In the genomic region with DNA sequence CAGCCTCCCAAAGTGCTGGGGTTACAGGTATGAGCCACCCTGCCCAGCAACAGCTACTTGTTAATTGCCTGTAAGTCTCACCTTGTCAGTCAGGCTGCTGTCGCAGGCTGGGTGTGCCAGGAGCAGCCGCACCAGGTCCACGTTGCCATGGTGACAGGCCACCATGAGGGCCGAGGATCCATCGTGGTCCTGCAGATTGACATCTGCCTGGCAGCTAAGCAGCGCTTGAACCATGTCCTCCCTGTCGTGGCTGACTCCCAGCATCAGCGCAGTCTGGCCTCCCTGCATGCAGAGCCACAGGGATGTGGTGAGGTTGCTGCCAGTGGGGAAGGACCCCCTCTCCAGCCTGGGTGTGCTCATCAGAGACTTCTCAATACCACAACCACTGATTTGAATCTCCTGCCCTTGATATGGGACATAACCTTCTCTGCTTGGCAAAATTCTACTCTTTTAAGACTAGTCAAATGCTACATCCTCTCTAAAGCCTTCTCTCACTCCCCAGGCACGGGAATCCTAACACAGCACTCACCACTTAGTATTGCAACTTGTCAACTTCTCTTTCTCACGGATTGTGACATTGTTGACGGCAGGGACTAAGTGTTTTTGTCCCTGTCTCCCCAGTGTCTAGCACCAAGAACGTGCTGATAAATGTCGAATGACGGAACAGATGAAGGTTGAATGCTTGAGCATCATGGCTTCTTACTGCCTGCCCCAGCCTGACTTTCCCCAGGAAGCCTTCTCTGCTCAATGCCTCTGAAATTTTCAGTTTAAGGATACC, we compare ENCODE assay signal across 22 cellular contexts. TPM values are rescaled to one million over a fixed set of nuclear protein-coding genes. Genes with fewer than 3 reads are reported as not detected.
DNase-seq lines count a peak whose midpoint lies in the region; ATAC-seq and TF ChIP-seq lines count a peak whose summit lies in the region.
"Had no signal": no experiment of that assay in that cellular context is flagged by ENCODE, and none has a peak within 500 bp of the region (broad histone marks: within the 10 kb centered on the region; RNA-seq: fewer than 3 reads in every experiment).

No MANE protein-coding gene starts in this region.

- DNase-seq in cardiac muscle cell (ENCODE audit: low read depth in 1 of 2, low spot score in 1 of 2), result peak in 1 of 2 donors; percentile 63
- no peak for DNase-seq in left ventricle myocardium inferior
- DNase-seq in NCI-H2171 (lab: John Stamatoyannopoulos, UW), result peak; percentile 15
- peak; percentile 87 for DNase-seq in endodermal cell
- no peak for DNase-seq in stimulated activated naive CD8-positive, alpha-beta T cell treated with anti-CD3 and anti-CD28 coated beads, Interleukin-15, Interleukin-2, amounts not matched to agents 100 U/mL and 50 U/mL, for 24 hours
- no peak for DNase-seq in GM13977 (ENCODE audit: low spot score)
- DNase-seq in NCI-H2107 treated with DMSO at 0.1 percent for 48 hours (lab: John Stamatoyannopoulos, UW; ENCODE audit: unreplicated experiment), result no peak
- DNase-seq: activated CD4-positive, alpha-beta T cell treated with anti-CD3 and anti-CD28 coated beads, Interleukin-2, amount 50 U/mL, for 48 hours; activated gamma-delta T cell treated with Interleukin-2 at 50 U/mL for 16 hours; amniotic stem cell; CD8-positive, alpha-beta memory T cell; foreskin keratinocyte; GM23248; KG1; NCI-H2081 treated with DMSO at 0.1 percent for 48 hours; ovary; right cardiac atrium; upper lobe of right lung; WERI-Rb-1 had no signal

- no peaks in the 10 kb centered on the region for H3K36me3 ChIP-seq in cardiac muscle cell
- no peaks in the 10 kb centered on the region for H3K36me3 ChIP-seq in left ventricle myocardium inferior
- no peaks in the 10 kb centered on the region for H3K36me3 ChIP-seq in endodermal cell (ENCODE audit: control insufficient read depth, insufficient read depth, low read length)
- H3K36me3 ChIP-seq: ovary, upper lobe of right lung, WERI-Rb-1 had no signal

- H3K4me1 Mint-ChIP-seq in endodermal cell, result peaks cover 16% of the 10 kb centered on the region
- H3K4me1 Mint-ChIP-seq: CD8-positive, alpha-beta memory T cell had no signal

- in situ Hi-C loops in GM13977 (cut with MboI; ENCODE audit: low pct_unique_long_range_greater_than_20kb, low sequenced_read_pairs, unreplicated experiment), result no loop called here

- WGBS in endodermal cell (ENCODE audit: insufficient coverage in 1 of 2, insufficient read length in 1 of 2), 2 experiments, result 64 to 77% methylated on average over 12 to 14 of the region's 14 CpGs

- H3K27ac Mint-ChIP-seq in endodermal cell, result no peak overlapping the region
- H3K27ac Mint-ChIP-seq: CD8-positive, alpha-beta memory T cell; T-helper 2 cell treated with Interferon-gamma antibody and Interleukin-4, amounts not matched to agents 5 μg/mL and 100 μg/mL, for 36 hours had no signal

- intact Hi-C loops in left ventricle myocardium inferior (cut with micrococcal nuclease), result no loop called here

- H3K27me3 Mint-ChIP-seq in endodermal cell (ENCODE audit: insufficient read depth), result no peaks in the 10 kb centered on the region

- ATAC-seq in stimulated activated naive CD8-positive, alpha-beta T cell treated with anti-CD3 and anti-CD28 coated beads, Interleukin-15, Interleukin-2, amounts not matched to agents 100 U/mL and 50 U/mL, for 24 hours, result no peak
- ATAC-seq: foreskin keratinocyte, upper lobe of right lung had no signal

- H3K27me3 ChIP-seq in cardiac muscle cell, result no peaks in the 10 kb centered on the region
- H3K27me3 ChIP-seq in left ventricle myocardium inferior (ENCODE audit: low read depth), result peaks cover 20% of the 10 kb centered on the region
- H3K27me3 ChIP-seq in endodermal cell (ENCODE audit: control insufficient read depth, insufficient read depth, low read length, poor library complexity, severe bottlenecking), result no peaks in the 10 kb centered on the region
- H3K27me3 ChIP-seq: foreskin keratinocyte, hepatocyte, ovary, upper lobe of right lung had no signal

- no peaks in the 10 kb centered on the region for H3K36me3 Mint-ChIP-seq in endodermal cell (ENCODE audit: low read depth)
- H3K36me3 Mint-ChIP-seq: CD8-positive, alpha-beta memory T cell had no signal

- peak overlapping the region; percentile 5 for H3K27ac ChIP-seq in cardiac muscle cell
- H3K27ac ChIP-seq in left ventricle myocardium inferior (replicated peaks), result no peak overlapping the region
- H3K27ac ChIP-seq in endodermal cell (ENCODE audit: low read depth, low read length), result no peak overlapping the region
- H3K27ac ChIP-seq: foreskin keratinocyte, GM23248, hepatocyte, ovary, SK-N-MC, upper lobe of right lung, WERI-Rb-1 had no signal

- peaks cover 16% of the 10 kb centered on the region for H3K9me3 Mint-ChIP-seq in endodermal cell
- H3K9me3 Mint-ChIP-seq: CD8-positive, alpha-beta memory T cell; T-helper 2 cell treated with Interferon-gamma antibody and Interleukin-4, amounts not matched to agents 5 μg/mL and 100 μg/mL, for 36 hours had no signal

- H3K4me3 ChIP-seq in cardiac muscle cell, result no peak overlapping the region
- no peak overlapping the region for H3K4me3 ChIP-seq in left ventricle myocardium inferior
- H3K4me3 ChIP-seq in endodermal cell (ENCODE audit: low read length), result no peak overlapping the region
- H3K4me3 ChIP-seq: GM23248, hepatocyte, ovary, SK-N-MC, upper lobe of right lung had no signal

- TF ChIP-seq CTCF in cardiac muscle cell (IDR thresholded peaks at IDR 0.05; ENCODE audit: low read depth, low read length) (no peak), left ventricle myocardium inferior (IDR thresholded peaks at IDR 0.05; ENCODE audit: borderline replicate concordance) (no peak), endodermal cell (conservative IDR thresholded peaks at IDR 0.05) (no peak), GM13977 (IDR thresholded peaks at IDR 0.05; ENCODE audit: extremely low read depth, insufficient read depth, missing control alignments) (no peak)

- H3K4me1 ChIP-seq in cardiac muscle cell (ENCODE audit: low read depth), result peaks cover 8% of the 10 kb centered on the region
- H3K4me1 ChIP-seq in left ventricle myocardium inferior, result no peaks in the 10 kb centered on the region
- H3K4me1 ChIP-seq in endodermal cell (ENCODE audit: control insufficient read depth, insufficient read depth, low read length), result peaks cover 2% of the 10 kb centered on the region
- H3K4me1 ChIP-seq: foreskin keratinocyte, upper lobe of right lung had no signal

- H3K9me3 ChIP-seq in cardiac muscle cell (ENCODE audit: low read depth), result no peaks in the 10 kb centered on the region
- no peaks in the 10 kb centered on the region for H3K9me3 ChIP-seq in left ventricle myocardium inferior (replicated peaks)
- peaks cover 15% of the 10 kb centered on the region for H3K9me3 ChIP-seq in endodermal cell (ENCODE audit: control insufficient read depth, low read length)
- H3K9me3 ChIP-seq: ovary, upper lobe of right lung had no signal

- H3K9ac ChIP-seq in endodermal cell (ENCODE audit: extremely low read depth, low read length, poor library complexity, severe bottlenecking), result no peak overlapping the region
- H3K9ac ChIP-seq: GM23248 had no signal

- no peak overlapping the region for H3K4me3 Mint-ChIP-seq in endodermal cell
- H3K4me3 Mint-ChIP-seq: CD8-positive, alpha-beta memory T cell; T-helper 2 cell treated with Interferon-gamma antibody and Interleukin-4, amounts not matched to agents 5 μg/mL and 100 μg/mL, for 36 hours had no signal

RNA-seq across cellular contexts. Expression of a gene that starts 52.9 kb away (rescaled TPM):
- total RNA-seq in cardiac muscle cell (0.04 and 0.36 TPM in 2 replicates), left ventricle myocardium inferior (0.08 TPM), endodermal cell (100 to 1,000 TPM in 1 of 2 donors, 10 to 100 TPM in 1; 66.7 to 200 TPM)
- polyA plus RNA-seq in cardiac muscle cell, result 0.37 TPM in 1 of 2 replicates, not detected in the other
- 29.5 TPM for polyA plus RNA-seq in endodermal cell (2013, experiment 1 of 2)
- polyA plus RNA-seq in endodermal cell (2013, experiment 2 of 2), result 26.1 TPM
- total RNA-seq: CD8-positive, alpha-beta memory T cell had no signal
- polyA plus RNA-seq: CD8-positive, alpha-beta memory T cell had no signal

Comparison
In these comparisons a context has a peak if more than half of its experiments do, and no peak if none do; other contexts are left out.
1. DNase-seq: peak in NCI-H2171 (single experiment) and endodermal cell (single experiment); none in left ventricle myocardium inferior (single experiment), stimulated activated naive CD8-positive, alpha-beta T cell treated with anti-CD3 and anti-CD28 coated beads, Interleukin-15, Interleukin-2, amounts not matched to agents 100 U/mL and 50 U/mL, for 24 hours (single experiment), GM13977 (single experiment) and NCI-H2107 treated with DMSO at 0.1 percent for 48 hours (single experiment).
2. RNA of a gene that starts 52.9 kb away (total RNA-seq): 66.7 to 200 TPM in endodermal cell; 0.04 to 0.36 TPM in cardiac muscle cell and 0.08 TPM in left ventricle myocardium inferior (single experiment); every median in the first group is over 10 times any median in the second.